ENCODE assay signal across 24 cellular contexts in genomic region chr11:131678658-131679340, GRCh38.
DNase-seq lines count a peak whose midpoint lies in the region; ATAC-seq, FAIRE-seq and TF ChIP-seq lines count a peak whose summit lies in the region.
"Had no signal": no experiment of that assay in that cellular context is flagged by ENCODE, and none has a peak within 500 bp of the region (broad histone marks: within the 10 kb centered on the region; RNA-seq: fewer than 3 reads in every experiment).

No MANE protein-coding gene starts in this region.

- H3K4me1 Mint-ChIP-seq in astrocyte (ENCODE audit: low read depth, unreplicated experiment) (peaks cover 30% of the 10 kb centered on the region), endodermal cell (peaks cover 11% of the 10 kb centered on the region), Caco-2 (ENCODE audit: low read depth, unreplicated experiment) (no peaks in the 10 kb centered on the region)
- H3K4me1 Mint-ChIP-seq in stimulated activated effector memory CD8-positive, alpha-beta T cell treated with anti-CD3 and anti-CD28 coated beads, Interleukin-12 subunit alpha, Interleukin-12 subunit beta, amount 100 ng/mL, for 72 hours: no peaks in the 10 kb centered on the region
- H3K4me1 Mint-ChIP-seq: CD14-positive monocyte; CD8-positive, alpha-beta memory T cell had no signal

- H3K4me3 ChIP-seq in astrocyte (ENCODE audit: insufficient read depth, low read depth, low read length): no peak overlapping the region
- no peak overlapping the region for H3K4me3 ChIP-seq in endodermal cell (ENCODE audit: low read length)
- H3K4me3 ChIP-seq in osteoblast (ENCODE audit: insufficient read depth, low read length): no peak overlapping the region
- H3K4me3 ChIP-seq in Caco-2 (ENCODE audit: low read depth, low read length): no peak overlapping the region
- H3K4me3 ChIP-seq: A549; BLaER1 treated with 17β-estradiol and CSF1 and Interleukin-3, amounts not matched to agents 10 nM and 100 nM had no signal

- no peaks in the 10 kb centered on the region for H3K36me3 ChIP-seq in astrocyte (ENCODE audit: insufficient read depth, low read length)
- H3K36me3 ChIP-seq in endodermal cell (ENCODE audit: control insufficient read depth, insufficient read depth, low read length): no peaks in the 10 kb centered on the region
- H3K36me3 ChIP-seq in osteoblast (ENCODE audit: insufficient read depth, low read length): no peaks in the 10 kb centered on the region
- no peaks in the 10 kb centered on the region for H3K36me3 ChIP-seq in Caco-2 (ENCODE audit: control insufficient read depth, insufficient read depth, low read length)
- H3K36me3 ChIP-seq: BE2C; BLaER1 treated with 17β-estradiol and CSF1 and Interleukin-3, amounts not matched to agents 10 nM and 100 nM had no signal

- BruUV-seq in Caco-2 (replicated peaks; lab: Mats Ljungman, UMichigan): no TSS peak

- DNase-seq in astrocyte (ENCODE audit: low read depth) (no peak), endodermal cell (peak; percentile 34), osteoblast (ENCODE audit: insufficient read length, low spot score, missing footprints) (peak; percentile 77), sciatic nerve (ENCODE audit: low spot score) (no peak), Caco-2 (no peak)
- DNase-seq in stimulated activated effector memory CD8-positive, alpha-beta T cell treated with anti-CD3 and anti-CD28 coated beads, Interleukin-12 subunit alpha, Interleukin-12 subunit beta, amount 100 ng/mL, for 72 hours (ENCODE audit: low spot score in 2 of 2): no peak
- DNase-seq: 8988T; ACHN; AML-193; BE2C; Calu3; CD4-positive, alpha-beta T cell; CD8-positive, alpha-beta memory T cell; DMS53; DMS79 treated with DMSO at 0.1 percent for 48 hours; GF-D8; GOT3; H7; HCEC 1CT had no signal

- no peak overlapping the region for H3K9ac ChIP-seq in astrocyte (ENCODE audit: low read length)
- H3K9ac ChIP-seq in endodermal cell (ENCODE audit: extremely low read depth, low read length, poor library complexity, severe bottlenecking): no peak overlapping the region
- H3K9ac ChIP-seq: BLaER1 treated with 17β-estradiol and CSF1 and Interleukin-3, amounts not matched to agents 10 nM and 100 nM had no signal

- WGBS in endodermal cell (ENCODE audit: insufficient coverage in 1 of 2, insufficient read length in 1 of 2), 2 experiments: 81 to 87% methylated on average over 6 to 13 of the region's 13 CpGs

- peaks cover 19% of the 10 kb centered on the region for H3K4me1 ChIP-seq in astrocyte (ENCODE audit: insufficient read depth, low read length)
- peaks cover 4% of the 10 kb centered on the region for H3K4me1 ChIP-seq in endodermal cell (ENCODE audit: control insufficient read depth, insufficient read depth, low read length)
- H3K4me1 ChIP-seq in osteoblast (ENCODE audit: insufficient read depth, low read length): peaks cover 15% of the 10 kb centered on the region
- H3K4me1 ChIP-seq in Caco-2: no peaks in the 10 kb centered on the region
- H3K4me1 ChIP-seq: A549; BE2C; BLaER1 treated with 17β-estradiol and CSF1 and Interleukin-3, amounts not matched to agents 10 nM and 100 nM had no signal

- H3K9me3 ChIP-seq in astrocyte (ENCODE audit: insufficient read depth, low read depth, low read length) (no peaks in the 10 kb centered on the region), endodermal cell (ENCODE audit: control insufficient read depth, low read length) (no peaks in the 10 kb centered on the region), osteoblast (ENCODE audit: low read depth, low read length) (no peaks in the 10 kb centered on the region), Caco-2 (0 out of 2 replicates have a peak, but pooled peaks cover 5% of the 10 kb centered on the region)
- H3K9me3 ChIP-seq: A549; BE2C; BLaER1 treated with 17β-estradiol and CSF1 and Interleukin-3, amounts not matched to agents 10 nM and 100 nM had no signal

- H3K79me2 ChIP-seq in astrocyte (ENCODE audit: insufficient read depth, low read length): no peaks in the 10 kb centered on the region
- no peaks in the 10 kb centered on the region for H3K79me2 ChIP-seq in osteoblast (ENCODE audit: insufficient read depth, low read length)

- H4K20me1 ChIP-seq in astrocyte (ENCODE audit: insufficient read depth, low read length) (no peaks in the 10 kb centered on the region), osteoblast (ENCODE audit: insufficient read depth, low read length) (no peaks in the 10 kb centered on the region)

- no peak overlapping the region for H3K4me2 ChIP-seq in astrocyte (ENCODE audit: low read length)
- no peak overlapping the region for H3K4me2 ChIP-seq in osteoblast (ENCODE audit: insufficient read depth, low read length)
- H3K4me2 ChIP-seq: A549; BLaER1 treated with 17β-estradiol and CSF1 and Interleukin-3, amounts not matched to agents 10 nM and 100 nM had no signal

- TF ChIP-seq CTCF in astrocyte (IDR thresholded peaks at IDR 0.05; ENCODE audit: insufficient read depth, low read depth, low read length) (no peak), endodermal cell (conservative IDR thresholded peaks at IDR 0.05) (no peak), osteoblast (IDR thresholded peaks at IDR 0.05; ENCODE audit: extremely low read depth, low read depth, low read length) (no peak), Caco-2 (IDR thresholded peaks at IDR 0.05; ENCODE audit: insufficient read depth in 1 of 2, low read depth in 1 of 2, low read length in 1 of 2, severe bottlenecking in 1 of 2, unreplicated experiment in 1 of 2) (no peak)

- ATAC-seq in sciatic nerve: no peak
- no peak for ATAC-seq in stimulated activated effector memory CD8-positive, alpha-beta T cell treated with anti-CD3 and anti-CD28 coated beads, Interleukin-12 subunit alpha, Interleukin-12 subunit beta, amount 100 ng/mL, for 72 hours
- ATAC-seq: A549 had no signal

- H3K27ac Mint-ChIP-seq in astrocyte (ENCODE audit: unreplicated experiment) (peak overlapping the region; percentile 42), endodermal cell (no peak overlapping the region), Caco-2 (ENCODE audit: unreplicated experiment) (no peak overlapping the region)
- no peak overlapping the region for H3K27ac Mint-ChIP-seq in stimulated activated effector memory CD8-positive, alpha-beta T cell treated with anti-CD3 and anti-CD28 coated beads, Interleukin-12 subunit alpha, Interleukin-12 subunit beta, amount 100 ng/mL, for 72 hours
- H3K27ac Mint-ChIP-seq: CD4-positive, alpha-beta T cell; CD8-positive, alpha-beta memory T cell had no signal

- no peak for FAIRE-seq in astrocyte (lab: Jason Lieb, UNC)
- FAIRE-seq: A549, GM12891, GM18507 had no signal

- H3K27me3 Mint-ChIP-seq in astrocyte (ENCODE audit: low read depth, unreplicated experiment): peaks cover 13% of the 10 kb centered on the region
- H3K27me3 Mint-ChIP-seq in endodermal cell (ENCODE audit: insufficient read depth): peaks cover 8% of the 10 kb centered on the region
- peaks cover 17% of the 10 kb centered on the region for H3K27me3 Mint-ChIP-seq in Caco-2 (ENCODE audit: insufficient read depth, unreplicated experiment)
- H3K27me3 Mint-ChIP-seq: CD4-positive, alpha-beta T cell had no signal

- POLR2A ChIA-PET in Caco-2 (lab: Charles Lee): no interaction called here

- H3K27ac ChIP-seq in astrocyte (ENCODE audit: low read depth, low read length) (no peak overlapping the region), endodermal cell (ENCODE audit: low read depth, low read length) (no peak overlapping the region), osteoblast (ENCODE audit: low read depth, low read length) (no peak overlapping the region)
- H3K27ac ChIP-seq: A549; BLaER1 treated with 17β-estradiol and CSF1 and Interleukin-3, amounts not matched to agents 10 nM and 100 nM had no signal

- CTCF ChIA-PET in Caco-2 (lab: Charles Lee): no interaction called here

- H3K36me3 Mint-ChIP-seq in astrocyte (ENCODE audit: low read depth, unreplicated experiment) (no peaks in the 10 kb centered on the region), endodermal cell (ENCODE audit: low read depth) (no peaks in the 10 kb centered on the region), Caco-2 (ENCODE audit: insufficient read depth, unreplicated experiment) (peaks cover under 1% of the 10 kb centered on the region)
- H3K36me3 Mint-ChIP-seq in stimulated activated effector memory CD8-positive, alpha-beta T cell treated with anti-CD3 and anti-CD28 coated beads, Interleukin-12 subunit alpha, Interleukin-12 subunit beta, amount 100 ng/mL, for 72 hours: no peaks in the 10 kb centered on the region
- H3K36me3 Mint-ChIP-seq: CD14-positive monocyte; CD8-positive, alpha-beta memory T cell had no signal

- intact Hi-C loops in sciatic nerve (cut with DNase I): loop anchor here (5.0 kb wide), 1 partner anchor 611 kb away; no protein-coding TSS in a partner anchor
- intact Hi-C loops in Caco-2 (cut with micrococcal nuclease; ENCODE audit: unreplicated experiment): loop anchor here (10.0 kb wide), 1 partner anchor 214 kb away; no protein-coding TSS in a partner anchor

- H3K27me3 ChIP-seq in astrocyte (ENCODE audit: insufficient read depth, low read length): peaks cover 5% of the 10 kb centered on the region
- no peaks in the 10 kb centered on the region for H3K27me3 ChIP-seq in endodermal cell (ENCODE audit: control insufficient read depth, insufficient read depth, low read length, poor library complexity, severe bottlenecking)
- peaks cover 17% of the 10 kb centered on the region for H3K27me3 ChIP-seq in osteoblast (ENCODE audit: insufficient read depth, low read length)
- H3K27me3 ChIP-seq in Caco-2 (replicated peaks; ENCODE audit: control insufficient read depth, insufficient read depth, low read length): no peaks in the 10 kb centered on the region
- H3K27me3 ChIP-seq: BE2C had no signal

- no peaks in the 10 kb centered on the region for H3K9me3 Mint-ChIP-seq in astrocyte (ENCODE audit: unreplicated experiment)
- H3K9me3 Mint-ChIP-seq in endodermal cell: no peaks in the 10 kb centered on the region
- no peaks in the 10 kb centered on the region for H3K9me3 Mint-ChIP-seq in stimulated activated effector memory CD8-positive, alpha-beta T cell treated with anti-CD3 and anti-CD28 coated beads, Interleukin-12 subunit alpha, Interleukin-12 subunit beta, amount 100 ng/mL, for 72 hours
- no peaks in the 10 kb centered on the region for H3K9me3 Mint-ChIP-seq in Caco-2 (ENCODE audit: unreplicated experiment)
- H3K9me3 Mint-ChIP-seq: CD14-positive monocyte; CD4-positive, alpha-beta T cell; CD8-positive, alpha-beta memory T cell had no signal

- H3K4me3 Mint-ChIP-seq in astrocyte (ENCODE audit: unreplicated experiment): no peak overlapping the region
- H3K4me3 Mint-ChIP-seq in endodermal cell: no peak overlapping the region
- no peak overlapping the region for H3K4me3 Mint-ChIP-seq in stimulated activated effector memory CD8-positive, alpha-beta T cell treated with anti-CD3 and anti-CD28 coated beads, Interleukin-12 subunit alpha, Interleukin-12 subunit beta, amount 100 ng/mL, for 72 hours
- H3K4me3 Mint-ChIP-seq in Caco-2 (ENCODE audit: unreplicated experiment): no peak overlapping the region
- H3K4me3 Mint-ChIP-seq: CD14-positive monocyte; CD4-positive, alpha-beta T cell; CD8-positive, alpha-beta memory T cell had no signal

- H2AFZ ChIP-seq in astrocyte (ENCODE audit: low read depth, low read length) (no peak overlapping the region), osteoblast (ENCODE audit: low read length) (no peak overlapping the region)

Comparison
In these comparisons a context has a peak if more than half of its experiments do, and no peak if none do; other contexts are left out.
1. DNase-seq: peak in endodermal cell (single experiment) and osteoblast (single experiment); none in astrocyte (single experiment), sciatic nerve (single experiment), stimulated activated effector memory CD8-positive, alpha-beta T cell treated with anti-CD3 and anti-CD28 coated beads, Interleukin-12 subunit alpha, Interleukin-12 subunit beta, amount 100 ng/mL, for 72 hours (0 of 2) and Caco-2 (0 of 2).